ENCODE assay signal across 24 cellular contexts in the genomic region with DNA sequence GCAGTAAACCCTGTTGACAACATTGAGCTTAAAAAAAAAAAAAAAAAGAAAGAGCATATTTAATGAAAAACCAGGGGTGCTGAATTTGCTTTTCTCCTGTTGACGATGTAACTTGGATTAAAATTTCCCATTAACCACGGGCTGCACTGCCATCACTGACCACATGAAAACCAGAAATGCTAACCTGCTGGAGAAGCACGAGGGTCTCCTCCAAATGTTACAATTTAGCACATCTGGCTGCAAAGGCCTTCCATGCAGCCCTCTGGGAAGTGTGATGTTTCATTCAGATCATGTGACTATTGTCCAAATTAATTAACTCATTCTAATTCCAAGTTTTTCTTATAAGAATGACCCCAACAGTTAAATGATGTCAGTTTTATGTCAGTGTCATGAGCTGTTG. TPM values are rescaled to one million over a fixed set of nuclear protein-coding genes. Genes with fewer than 3 reads are reported as not detected.
DNase-seq lines count a peak whose midpoint lies in the region; ATAC-seq, FAIRE-seq and TF ChIP-seq lines count a peak whose summit lies in the region.
"Had no signal": no experiment of that assay in that cellular context is flagged by ENCODE, and none has a peak within 500 bp of the region (broad histone marks: within the 10 kb centered on the region; RNA-seq: fewer than 3 reads in every experiment).

No MANE protein-coding gene starts in this region.

- no peak overlapping the region for H2BK15ac ChIP-seq in mesendoderm (replicated peaks; ENCODE audit: low read depth)

- no peaks in the 10 kb centered on the region for H3K36me3 ChIP-seq in K562 (ENCODE audit: control insufficient read depth, insufficient read depth, low read length)
- no peaks in the 10 kb centered on the region for H3K36me3 ChIP-seq in mesendoderm (ENCODE audit: control insufficient read depth, insufficient read depth, low read length)
- H3K36me3 ChIP-seq in prostate gland = no peaks in the 10 kb centered on the region
- H3K36me3 ChIP-seq in upper lobe of left lung = no peaks in the 10 kb centered on the region
- H3K36me3 ChIP-seq: cardiac muscle cell, sigmoid colon had no signal

- no peaks in the 10 kb centered on the region for H3K79me1 ChIP-seq in mesendoderm (ENCODE audit: low read length)

- no peaks in the 10 kb centered on the region for H3K4me1 ChIP-seq in K562 (replicated peaks in 1 of 2; ENCODE audit: control insufficient read depth in 2 of 2, insufficient read depth in 2 of 2, low read length in 2 of 2)
- no peaks in the 10 kb centered on the region for H3K4me1 ChIP-seq in mesendoderm (ENCODE audit: control insufficient read depth, low read depth, low read length)
- H3K4me1 ChIP-seq in prostate gland (replicated peaks) = no peaks in the 10 kb centered on the region
- H3K4me1 ChIP-seq in upper lobe of left lung = peaks cover 0 to 5% (median 0%) of the 10 kb centered on the region in 4 donors

- no peak for FAIRE-seq in K562 (lab: Jason Lieb, UNC)
- FAIRE-seq: G401.6 had no signal

- H3K4ac ChIP-seq in mesendoderm (ENCODE audit: low read depth, low read length) = no peak overlapping the region

- no peaks in the 10 kb centered on the region for H3K9me3 ChIP-seq in K562 (replicated peaks; ENCODE audit: control insufficient read depth, insufficient read depth, low read depth, low read length)
- H3K9me3 ChIP-seq in prostate gland = no peaks in the 10 kb centered on the region
- no peaks in the 10 kb centered on the region for H3K9me3 ChIP-seq in upper lobe of left lung
- H3K9me3 ChIP-seq: sigmoid colon had no signal

- H3K79me2 ChIP-seq in K562 (ENCODE audit: control insufficient read depth, insufficient read depth, low read length) = no peaks in the 10 kb centered on the region
- H3K79me2 ChIP-seq in mesendoderm (ENCODE audit: control insufficient read depth, insufficient read depth, low read length) = no peaks in the 10 kb centered on the region

- H3K18ac ChIP-seq in mesendoderm (ENCODE audit: low read length) = no peak overlapping the region

- CTCF ChIA-PET in HEK293T (lab: Yijun Ruan, JAX) = interaction anchor here (0.6 to 7.8 kb wide), 3 partner anchors 15 to 426 kb away, joined by 3 to 82 read pairs (median 5); no protein-coding TSS in a partner anchor
- CTCF ChIA-PET in K562 (lab: Yijun Ruan, JAX; ENCODE audit: low intra/inter-chr PET ratio) = no interaction called here

- H2BK5ac ChIP-seq in mesendoderm (ENCODE audit: low read length) = no peak overlapping the region

- in situ Hi-C loops in K562 (cut with MboI) = loop anchor here (25.0 kb wide), 1 partner anchor 472 kb away; no protein-coding TSS in a partner anchor

- intact Hi-C loops in K562 (cut with micrococcal nuclease) = loop anchor here (5.0 kb wide), 3 partner anchors 332 to 462 kb away; no protein-coding TSS in a partner anchor
- intact Hi-C loops in prostate gland (cut with DNase I) = no loop called here

- DNase-seq in AG10803 (ENCODE audit: low read depth) (no peak), HEK293T (ENCODE audit: extremely low spot score) (peak; percentile 9), K562 (ENCODE audit: extremely low read depth in 1 of 4, low spot score in 3 of 4) (no peak), mesendoderm (peak; percentile 27), prostate gland (ENCODE audit: low spot score) (no peak), NCI-H524 treated with DMSO at 0.1 percent for 48 hours (lab: John Stamatoyannopoulos, UW) (no peak), GM03348 (ENCODE audit: low spot score) (no peak), upper lobe of left lung (no peak)
- DNase-seq: COR-L47; effector CD8-positive, alpha-beta T cell; GOT3; NCI-H1436 treated with DMSO at 0.1 percent for 48 hours; NCI-H2227 treated with DMSO at 0.1 percent for 48 hours; SIG-M5; sigmoid colon; stimulated activated CD4-positive, alpha-beta T cell treated with anti-CD3 and anti-CD28 coated beads, Interleukin-2, amount 100 ng/mL, for 24 hours had no signal

- H4K5ac ChIP-seq in mesendoderm (ENCODE audit: low read length) = no peak overlapping the region

- POLR2A ChIA-PET in HEK293T (lab: Yijun Ruan, JAX) = no interaction called here
- POLR2A ChIA-PET in K562 (lab: Yijun Ruan, JAX) = no interaction called here

- no peak for TF ChIP-seq EP300 in K562 (IDR thresholded peaks at IDR 0.05; ENCODE audit: low read length)
- no peak for TF ChIP-seq EP300 in upper lobe of left lung (IDR thresholded peaks at IDR 0.05)

- H3K27ac ChIP-seq in K562 (ENCODE audit: extremely low read depth, low read depth, low read length) (no peak overlapping the region), mesendoderm (ENCODE audit: low read depth, low read length) (no peak overlapping the region), prostate gland (no peak overlapping the region), upper lobe of left lung (no peak overlapping the region)
- H3K27ac ChIP-seq: cardiac muscle cell, sigmoid colon had no signal

- no peak for TF ChIP-seq RAD21 in K562 (CRISPR knock-in tag; conservative IDR thresholded peaks at IDR 0.05 in 1 of 2, IDR thresholded peaks at IDR 0.05 in 1 of 2)

- no peaks in the 10 kb centered on the region for H3K9me1 ChIP-seq in K562 (ENCODE audit: control insufficient read depth, insufficient read depth, low read length)

- ATAC-seq in K562 (no peak), upper lobe of left lung (ENCODE audit: low FRiP score in 2 of 2) (no peak)
- ATAC-seq: activated T-helper 17 cell treated with anti-CD3 and anti-CD28 coated beads, Interleukin-2, amount 50 U/mL, for 72 hours had no signal

- H4K8ac ChIP-seq in mesendoderm (ENCODE audit: low read depth, low read length) = no peak overlapping the region

- no peak overlapping the region for H2AFZ ChIP-seq in K562 (ENCODE audit: low read depth, low read length)

- H3K9ac ChIP-seq in K562 (ENCODE audit: insufficient read depth in 1 of 2, low read depth in 2 of 2, low read length in 2 of 2) (no peak overlapping the region), mesendoderm (ENCODE audit: low read length) (no peak overlapping the region)

- no peak overlapping the region for H3K56ac ChIP-seq in mesendoderm (ENCODE audit: low read length)

- TF ChIP-seq POLR2A in K562 (conservative IDR thresholded peaks at IDR 0.05) (no peak), prostate gland (IDR thresholded peaks at IDR 0.05) (no peak), upper lobe of left lung (IDR thresholded peaks at IDR 0.05) (no peak)

- no peak overlapping the region for H3K23ac ChIP-seq in mesendoderm (ENCODE audit: low read length)

- no peak overlapping the region for H2AK5ac ChIP-seq in mesendoderm (ENCODE audit: low read length)

- no TSS peak for BruUV-seq in K562 (replicated peaks; lab: Mats Ljungman, UMichigan)

- TF ChIP-seq CTCF in AG10803 (conservative IDR thresholded peaks at IDR 0.05; ENCODE audit: low read length) = peak; percentile 11; the same call in 1 of the 2 replicates
- TF ChIP-seq CTCF in K562 (IDR thresholded peaks at IDR 0.05 in 2 of 3, conservative IDR thresholded peaks at IDR 0.05 in 1 of 3; ENCODE audit: insufficient read depth in 2 of 3, low read depth in 1 of 3, low read length in 3 of 3) = no peak
- TF ChIP-seq CTCF in prostate gland (IDR thresholded peaks at IDR 0.05) = no peak
- TF ChIP-seq CTCF in upper lobe of left lung (IDR thresholded peaks at IDR 0.05) = peak in 1 of 6 experiments; percentile 13

- H3K4me3 ChIP-seq in AG10803 (ENCODE audit: low read length) (no peak overlapping the region), K562 (no peak overlapping the region), mesendoderm (ENCODE audit: low read length) (no peak overlapping the region), prostate gland (no peak overlapping the region), upper lobe of left lung (no peak overlapping the region)
- H3K4me3 ChIP-seq: cardiac muscle cell, sigmoid colon had no signal

- H3K27me3 ChIP-seq in K562 (ENCODE audit: control insufficient read depth in 2 of 2, insufficient read depth in 2 of 2, low read length in 2 of 2) (no peaks in the 10 kb centered on the region), mesendoderm (ENCODE audit: insufficient read depth, low read length, poor library complexity) (no peaks in the 10 kb centered on the region), prostate gland (replicated peaks; ENCODE audit: insufficient read depth) (no peaks in the 10 kb centered on the region), upper lobe of left lung (no peaks in the 10 kb centered on the region)
- H3K27me3 ChIP-seq: cardiac muscle cell, sigmoid colon had no signal

- no peaks in the 10 kb centered on the region for H4K20me1 ChIP-seq in K562 (replicated peaks; ENCODE audit: control insufficient read depth, insufficient read depth, low read length)

- H3K4me2 ChIP-seq in K562 (ENCODE audit: insufficient read depth, low read length) (no peak overlapping the region), mesendoderm (ENCODE audit: low read length) (no peak overlapping the region)

- whole genome bisulfite sequencing in K562 (ENCODE audit: insufficient coverage, low coverage, missing lambda C conversion rate) = 0% methylated on average over 3 of the region's 3 CpGs
- no CpG with 5 or more reads among the region's 3 CpGs for WGBS in mesendoderm (ENCODE audit: extremely low coverage, insufficient coverage, low lambda C conversion rate)
- 64% methylated on average over 3 of the region's 3 CpGs for WGBS in prostate gland
- WGBS in upper lobe of left lung, 2 donors = 59 to 68% methylated on average over 3 of the region's 3 CpGs

- H2BK120ac ChIP-seq in mesendoderm (ENCODE audit: low read depth, low read length) = no peak overlapping the region

RNA-seq across cellular contexts. Expression of a gene that starts 26.9 kb away (rescaled TPM):
- total RNA-seq in K562 (2011; cell fraction: chromatin; rRNA removed; ENCODE audit: low replicate concordance) = not detected in 2 replicates
- total RNA-seq in K562 (2011; cell fraction: nucleolus; rRNA removed) = not detected in 2 replicates
- not detected in 2 replicates for total RNA-seq in K562 (2011; cell fraction: nucleoplasm; rRNA removed)
- not detected in 2 replicates for total RNA-seq in K562 (2014; rRNA removed)
- total RNA-seq in K562 (2014; rRNA removed; fragmentation: Illumina TruSeq; extraction: Trizol) = not detected in 2 replicates
- not detected in 2 replicates for total RNA-seq in K562 (2015; rRNA removed; fragmentation: Illumina TruSeq; extraction: Trizol)
- total RNA-seq in K562 (2021) = not detected in 2 replicates
- not detected in 2 replicates for polyA plus RNA-seq in K562 (2011; rRNA removed)
- polyA plus RNA-seq in K562 (2011; cell fraction: cytosol; rRNA removed) = not detected in 2 replicates
- not detected in 2 replicates for polyA plus RNA-seq in K562 (2011; cell fraction: nucleus; rRNA removed)
- not detected in 2 replicates for polyA plus RNA-seq in K562 (2012)
- not detected in 2 replicates for polyA plus RNA-seq in K562 (2014; fragmentation: Illumina TruSeq; extraction: Trizol)
- polyA plus RNA-seq in K562 (2014; fragmentation: Nextera tagmentation; extraction: Ambion mirVana) = not detected
- polyA plus RNA-seq in K562 (2014; rRNA removed) = not detected in 2 replicates
- polyA minus RNA-seq in K562 (2011; rRNA and poly(A)+ RNA removed) = not detected in 2 replicates
- polyA minus RNA-seq in K562 (2011; cell fraction: cytosol; rRNA and poly(A)+ RNA removed) = not detected in 2 replicates
- not detected in 2 replicates for polyA minus RNA-seq in K562 (2011; cell fraction: nucleus; rRNA and poly(A)+ RNA removed)
- not detected for polyA plus RNA-seq in mesendoderm (2013, experiment 1 of 2)
- not detected for polyA plus RNA-seq in mesendoderm (2013, experiment 2 of 2)
- not detected for total RNA-seq in prostate gland
- total RNA-seq in upper lobe of left lung = not detected
- total RNA-seq: activated T-helper 17 cell treated with anti-CD3 and anti-CD28 coated beads, Interleukin-2, amount 50 U/mL, for 72 hours; cardiac muscle cell; fibroblast of villous mesenchyme; mononuclear cell; omental fat pad; sigmoid colon; T-helper 2 cell treated with Interferon-gamma antibody and Interleukin-4, amounts not matched to agents 100 ng/mL and 5 ng/mL, for 36 hours had no signal
- polyA plus RNA-seq: cardiac muscle cell, sigmoid colon had no signal

RNA-seq across cellular contexts. Expression of a gene that starts 38.5 kb away (rescaled TPM):
- not detected in 2 replicates for total RNA-seq in K562 (2011; cell fraction: chromatin; rRNA removed; ENCODE audit: low replicate concordance)
- not detected in 2 replicates for total RNA-seq in K562 (2011; cell fraction: nucleolus; rRNA removed)
- not detected in 2 replicates for total RNA-seq in K562 (2011; cell fraction: nucleoplasm; rRNA removed)
- total RNA-seq in K562 (2014; rRNA removed) = 0.05 and 0.08 TPM in 2 replicates
- total RNA-seq in K562 (2014; rRNA removed; fragmentation: Illumina TruSeq; extraction: Trizol) = 0.44 and 0.67 TPM in 2 replicates
- total RNA-seq in K562 (2015; rRNA removed; fragmentation: Illumina TruSeq; extraction: Trizol) = 0.30 and 0.33 TPM in 2 replicates
- total RNA-seq in K562 (2021) = 0.47 and 1.4 TPM in 2 replicates
- polyA plus RNA-seq in K562 (2011; rRNA removed) = 0.03 TPM in 1 of 2 replicates, not detected in the other
- 0.04 TPM in 1 of 2 replicates, not detected in the other for polyA plus RNA-seq in K562 (2011; cell fraction: cytosol; rRNA removed)
- polyA plus RNA-seq in K562 (2011; cell fraction: nucleus; rRNA removed) = not detected in 2 replicates
- 0.39 and 0.69 TPM in 2 replicates for polyA plus RNA-seq in K562 (2012)
- 0.54 and 0.72 TPM in 2 replicates for polyA plus RNA-seq in K562 (2014; fragmentation: Illumina TruSeq; extraction: Trizol)
- polyA plus RNA-seq in K562 (2014; fragmentation: Nextera tagmentation; extraction: Ambion mirVana) = 1 to 10 TPM in 1 of 2 experiments, under 1 TPM in 1; 0.83 to 1.0 TPM
- polyA plus RNA-seq in K562 (2014; rRNA removed) = 0.20 and 0.24 TPM in 2 replicates
- polyA minus RNA-seq in K562 (2011; rRNA and poly(A)+ RNA removed) = not detected in 2 replicates
- polyA minus RNA-seq in K562 (2011; cell fraction: cytosol; rRNA and poly(A)+ RNA removed) = not detected in 2 replicates
- polyA minus RNA-seq in K562 (2011; cell fraction: nucleus; rRNA and poly(A)+ RNA removed) = not detected in 2 replicates
- polyA plus RNA-seq in mesendoderm (2013, experiment 1 of 2) = 1.0 TPM
- 1.0 TPM for polyA plus RNA-seq in mesendoderm (2013, experiment 2 of 2)
- total RNA-seq in prostate gland = 10 to 100 TPM in 1 of 2 donors, 1 to 10 TPM in 1; 7.3 to 17.3 TPM
- under 1 TPM in 2 of 6 donors, not detected in 4; 0.61 to 0.98 TPM for total RNA-seq in upper lobe of left lung
- total RNA-seq: activated T-helper 17 cell treated with anti-CD3 and anti-CD28 coated beads, Interleukin-2, amount 50 U/mL, for 72 hours; cardiac muscle cell; fibroblast of villous mesenchyme; LHCN-M2; mononuclear cell; omental fat pad; sigmoid colon; T-helper 2 cell treated with Interferon-gamma antibody and Interleukin-4, amounts not matched to agents 100 ng/mL and 5 ng/mL, for 36 hours had no signal
- polyA plus RNA-seq: cardiac muscle cell had no signal

Comparison
In these comparisons a context has a peak if more than half of its experiments do, and no peak if none do; other contexts are left out.
1. DNase-seq: peak in HEK293T (single experiment) and mesendoderm (single experiment); none in AG10803 (single experiment), K562 (0 of 4), prostate gland (single experiment), NCI-H524 treated with DMSO at 0.1 percent for 48 hours (single experiment), GM03348 (single experiment) and upper lobe of left lung (0 of 2).